23 cellular contexts compared by ENCODE assay signal in the genomic region with DNA sequence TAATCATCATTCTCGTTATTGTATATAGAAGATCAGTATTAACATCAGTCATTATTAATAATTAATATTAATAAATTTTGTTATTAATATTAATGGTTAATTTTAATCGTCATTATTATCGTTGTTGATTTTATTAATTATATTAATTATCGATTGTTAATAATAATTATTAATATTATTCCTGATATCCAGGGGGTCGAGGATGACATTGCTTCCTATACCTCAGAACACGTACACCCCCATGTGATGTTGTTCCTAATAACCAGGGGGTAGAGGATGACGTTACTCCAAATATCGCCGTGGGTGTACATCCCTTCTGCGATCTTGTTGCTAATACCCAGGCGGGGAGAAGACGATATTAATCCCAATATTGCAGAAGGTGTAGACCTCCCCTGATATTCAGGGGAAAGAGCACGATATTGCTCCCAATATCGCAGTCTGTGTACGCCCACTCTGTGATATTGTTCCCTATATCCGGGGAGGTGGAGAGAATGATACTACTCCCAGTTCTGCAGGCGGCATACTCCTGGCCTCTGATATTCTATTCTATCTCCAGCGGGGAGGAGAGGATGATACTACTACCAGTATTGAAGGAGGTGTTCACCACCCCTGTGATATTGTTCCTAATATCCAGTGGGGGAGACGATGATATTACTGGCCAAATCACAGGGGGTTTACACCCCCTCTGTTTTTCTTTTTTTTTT. TPM values are rescaled to one million over a fixed set of nuclear protein-coding genes. Genes with fewer than 3 reads are reported as not detected.
DNase-seq lines count a peak whose midpoint lies in the region; ATAC-seq and TF ChIP-seq lines count a peak whose summit lies in the region.
"Had no signal": no experiment of that assay in that cellular context is flagged by ENCODE, and none has a peak within 500 bp of the region (broad histone marks: within the 10 kb centered on the region; RNA-seq: fewer than 3 reads in every experiment).

No MANE protein-coding gene starts in this region.

- H3K4me1 Mint-ChIP-seq in activated CD4-positive, alpha-beta T cell treated with anti-CD3 and anti-CD28 coated beads for 36 hours, result no peaks in the 10 kb centered on the region
- H3K4me1 Mint-ChIP-seq: natural killer cell had no signal

- intact Hi-C loops in activated CD4-positive, alpha-beta T cell treated with anti-CD3 and anti-CD28 coated beads for 36 hours (cut with DNase I, micrococcal nuclease), result no loop called here

- H3K27me3 ChIP-seq in DND-41 (ENCODE audit: insufficient read depth, low read length, poor library complexity), result no peaks in the 10 kb centered on the region
- H3K27me3 ChIP-seq: ovary, right atrium auricular region, vagina had no signal

- no peak for TF ChIP-seq CTCF in DND-41 (IDR thresholded peaks at IDR 0.05; ENCODE audit: borderline replicate concordance, extremely low read depth, low read length, poor library complexity, severe bottlenecking)

- no peak overlapping the region for H3K27ac ChIP-seq in DND-41 (ENCODE audit: low read length)
- H3K27ac ChIP-seq: C4-2B, esophagus squamous epithelium, ovary, right atrium auricular region, vagina, VCaP had no signal

- H3K4me3 Mint-ChIP-seq in activated CD4-positive, alpha-beta T cell treated with anti-CD3 and anti-CD28 coated beads for 36 hours, result no peak overlapping the region
- H3K4me3 Mint-ChIP-seq: natural killer cell had no signal

- no peak overlapping the region for H3K4me2 ChIP-seq in DND-41 (ENCODE audit: insufficient read depth, low read length)

- no peaks in the 10 kb centered on the region for H4K20me1 ChIP-seq in DND-41 (ENCODE audit: insufficient read depth, low read length)

- H3K9me3 Mint-ChIP-seq in activated CD4-positive, alpha-beta T cell treated with anti-CD3 and anti-CD28 coated beads for 36 hours (ENCODE audit: low read depth), result no peaks in the 10 kb centered on the region
- H3K9me3 Mint-ChIP-seq: natural killer cell had no signal

- CTCF ChIA-PET in activated CD4-positive, alpha-beta T cell treated with anti-CD3 and anti-CD28 coated beads for 36 hours (lab: Charles Lee), result no interaction called here

- H3K4me3 ChIP-seq in DND-41 (ENCODE audit: low read depth in 1 of 2, low read length in 2 of 2), result no peak overlapping the region
- H3K4me3 ChIP-seq: esophagus squamous epithelium, ovary, right atrium auricular region, vagina had no signal

- no peak overlapping the region for H2AFZ ChIP-seq in DND-41 (ENCODE audit: low read depth, low read length)

- no peak overlapping the region for H3K9ac ChIP-seq in DND-41 (ENCODE audit: low read depth, low read length)

- peak; percentile 13 for ATAC-seq in activated CD4-positive, alpha-beta T cell treated with anti-CD3 and anti-CD28 coated beads for 36 hours
- peak; percentile 51; the same call in 2 of the 3 replicates for ATAC-seq in DND-41 (ENCODE audit: insufficient read depth, low read depth)
- no peak for ATAC-seq in GM18519 (IDR thresholded peaks at IDR 0.05; ENCODE audit: low FRiP score, unreplicated experiment)
- ATAC-seq: left cardiac atrium, natural killer cell had no signal

- H3K79me2 ChIP-seq in DND-41 (ENCODE audit: insufficient read depth, low read length), result no peaks in the 10 kb centered on the region

- no peaks in the 10 kb centered on the region for H3K36me3 Mint-ChIP-seq in activated CD4-positive, alpha-beta T cell treated with anti-CD3 and anti-CD28 coated beads for 36 hours (ENCODE audit: low read depth)
- H3K36me3 Mint-ChIP-seq: natural killer cell had no signal

- no peak overlapping the region for H3K27ac Mint-ChIP-seq in activated CD4-positive, alpha-beta T cell treated with anti-CD3 and anti-CD28 coated beads for 36 hours
- H3K27ac Mint-ChIP-seq: natural killer cell had no signal

- H3K27me3 Mint-ChIP-seq in activated CD4-positive, alpha-beta T cell treated with anti-CD3 and anti-CD28 coated beads for 36 hours, result no peaks in the 10 kb centered on the region

- DNase-seq in activated CD4-positive, alpha-beta T cell treated with anti-CD3 and anti-CD28 coated beads for 36 hours, result no peak
- DNase-seq in activated CD4-positive, alpha-beta T cell treated with anti-CD3 and anti-CD28 coated beads, Interleukin-2, amount 50 U/mL, for 1 hour, result no peak
- DNase-seq in DND-41 (no peak), RPMI7951 (ENCODE audit: low read depth) (peak; percentile 38), left kidney (ENCODE audit: low read depth, low spot score) (peak; percentile 39), HT-29 (ENCODE audit: low spot score) (no peak)
- DNase-seq in activated CD4-positive, CD25-positive, alpha-beta regulatory T cell treated with anti-CD3 and anti-CD28 coated beads, Interleukin-2, amount 50 U/mL, for 72 hours, result no peak
- DNase-seq: esophagus squamous epithelium; GF-D8; IMR-90; left cardiac atrium; natural killer cell; NCI-H187 treated with DMSO at 0.1 percent for 48 hours; NCI-H446; ovary; Right ventricle myocardium superior; stimulated activated CD4-positive, alpha-beta T cell treated with anti-CD3 and anti-CD28 coated beads, Interleukin-12 subunit alpha, Interleukin-12 subunit beta, amount 100 ng/mL, for 4 hours had no signal

- POLR2A ChIA-PET in activated CD4-positive, alpha-beta T cell treated with anti-CD3 and anti-CD28 coated beads for 36 hours (lab: Charles Lee), result no interaction called here

- H3K9me3 ChIP-seq in DND-41 (ENCODE audit: insufficient read depth, low read length, severe bottlenecking), result no peaks in the 10 kb centered on the region
- H3K9me3 ChIP-seq: esophagus squamous epithelium, ovary, right atrium auricular region, vagina had no signal

- H3K36me3 ChIP-seq in DND-41 (ENCODE audit: insufficient read depth, low read length), result no peaks in the 10 kb centered on the region
- H3K36me3 ChIP-seq: esophagus squamous epithelium, ovary, right atrium auricular region, vagina had no signal

- H3K4me1 ChIP-seq in DND-41 (ENCODE audit: insufficient read depth, low read length), result no peaks in the 10 kb centered on the region
- H3K4me1 ChIP-seq: esophagus squamous epithelium, right atrium auricular region, vagina had no signal

RNA-seq across cellular contexts. Expression of a gene that starts 22.3 kb away (rescaled TPM):
- total RNA-seq in activated CD4-positive, alpha-beta T cell treated with anti-CD3 and anti-CD28 coated beads for 36 hours, result 1 to 10 TPM; 7.6 to 8.4 TPM
- total RNA-seq in RPMI7951 (2014; rRNA removed; shearing (Covaris generic)), result 13.8 and 13.9 TPM in 2 replicates
- 11.6 and 15.4 TPM in 2 replicates for total RNA-seq in HT-29 (2014; rRNA removed; shearing (Covaris generic))
- total RNA-seq: MCF 10A had no signal

RNA-seq across cellular contexts. Expression of a gene that starts 29.9 kb away (rescaled TPM):
- total RNA-seq in activated CD4-positive, alpha-beta T cell treated with anti-CD3 and anti-CD28 coated beads for 36 hours, result 10 to 100 TPM; 95.3 to 99.5 TPM
- total RNA-seq in RPMI7951 (2014; rRNA removed; shearing (Covaris generic)), result 108 and 126 TPM in 2 replicates
- 39.8 and 40.1 TPM in 2 replicates for total RNA-seq in HT-29 (2014; rRNA removed; shearing (Covaris generic))

Comparison
In these comparisons a context has a peak if more than half of its experiments do, and no peak if none do; other contexts are left out.
1. DNase-seq: peak in RPMI7951 (single experiment) and left kidney (single experiment); none in activated CD4-positive, alpha-beta T cell treated with anti-CD3 and anti-CD28 coated beads for 36 hours (single experiment), activated CD4-positive, alpha-beta T cell treated with anti-CD3 and anti-CD28 coated beads, Interleukin-2, amount 50 U/mL, for 1 hour (single experiment), DND-41 (single experiment), activated CD4-positive, CD25-positive, alpha-beta regulatory T cell treated with anti-CD3 and anti-CD28 coated beads, Interleukin-2, amount 50 U/mL, for 72 hours (single experiment) and HT-29 (single experiment).